10 cellular contexts compared by ENCODE assay signal in genomic region chr14:73462815-73463214, GRCh38. TPM values are rescaled to one million over a fixed set of nuclear protein-coding genes. Genes with fewer than 3 reads are reported as not detected.
A peak's percentile ranks its signal among the peaks of the same experiment; 100 is the strongest.
DNase-seq lines count a peak whose midpoint lies in the region; ATAC-seq and TF ChIP-seq lines count a peak whose summit lies in the region.
"Had no signal": no experiment of that assay in that cellular context is flagged by ENCODE, and none has a peak within 500 bp of the region (broad histone marks: within the 10 kb centered on the region; RNA-seq: fewer than 3 reads in every experiment).

No MANE protein-coding gene starts in this region.

- peaks cover 75% of the 10 kb centered on the region for H3K4me1 ChIP-seq in left ventricle myocardium inferior
- peaks cover 65 to 83% (median 77%) of the 10 kb centered on the region in 4 donors for H3K4me1 ChIP-seq in upper lobe of left lung

- TF ChIP-seq CTCF in left ventricle myocardium inferior (IDR thresholded peaks at IDR 0.05; ENCODE audit: borderline replicate concordance) (no peak), upper lobe of left lung (IDR thresholded peaks at IDR 0.05) (no peak)

- ATAC-seq in left cardiac atrium: no peak
- no peak for ATAC-seq in upper lobe of left lung (ENCODE audit: low FRiP score in 2 of 2)
- no peak for ATAC-seq in sciatic nerve

- no peak for DNase-seq in left ventricle myocardium inferior
- DNase-seq in left cardiac atrium: no peak
- peak; percentile 49 to 55 for DNase-seq in lung microvascular endothelial cell (ENCODE audit: low read depth in 2 of 2)
- DNase-seq in upper lobe of left lung: no peak
- no peak for DNase-seq in NCI-H1417 (lab: John Stamatoyannopoulos, UW)
- no peak for DNase-seq in GM19238 (ENCODE audit: insufficient read length, low spot score)
- no peak for DNase-seq in sciatic nerve (ENCODE audit: low spot score)
- DNase-seq: activated CD4-positive, CD25-positive, alpha-beta regulatory T cell had no signal

- TF ChIP-seq EP300 in upper lobe of left lung (IDR thresholded peaks at IDR 0.05): no peak

- intact Hi-C loops in left ventricle myocardium inferior (cut with micrococcal nuclease) (no loop called here), left cardiac atrium (cut with DNase I) (loop anchor here in 1 of 2 donors (10.0 kb wide), 1 partner anchor 288 kb away; no protein-coding TSS in a partner anchor), sciatic nerve (cut with DNase I) (loop anchor here (10.0 kb wide), 1 partner anchor 168 kb away; no protein-coding TSS in a partner anchor)

- no peaks in the 10 kb centered on the region for H3K36me3 ChIP-seq in left ventricle myocardium inferior
- no peaks in the 10 kb centered on the region for H3K36me3 ChIP-seq in upper lobe of left lung
- H3K36me3 ChIP-seq: MG63 had no signal

- H3K9me3 ChIP-seq in left ventricle myocardium inferior (replicated peaks): no peaks in the 10 kb centered on the region
- no peaks in the 10 kb centered on the region for H3K9me3 ChIP-seq in upper lobe of left lung
- H3K9me3 ChIP-seq: MG63 had no signal

- H3K4me3 ChIP-seq in left ventricle myocardium inferior: peak overlapping the region; percentile 27
- H3K4me3 ChIP-seq in upper lobe of left lung: peak overlapping the region in 1 of 4 donors; percentile 9
- H3K4me3 ChIP-seq: MG63 had no signal

- 35 to 38% methylated on average over 4 of the region's 4 CpGs for WGBS in upper lobe of left lung, 2 donors

- no peak for TF ChIP-seq POLR2A in upper lobe of left lung (IDR thresholded peaks at IDR 0.05)

- H3K27ac ChIP-seq in left ventricle myocardium inferior (replicated peaks) (peak overlapping the region; percentile 85), cingulate gyrus (ENCODE audit: low read depth, low read length) (peak overlapping the region; percentile 44), upper lobe of left lung (peak overlapping the region; percentile 74 to 83 (median 77))

- H3K27me3 ChIP-seq in left ventricle myocardium inferior (ENCODE audit: low read depth) (no peaks in the 10 kb centered on the region), upper lobe of left lung (no peaks in the 10 kb centered on the region)
- H3K27me3 ChIP-seq: MG63 had no signal

RNA-seq across cellular contexts. Expression of gene NUMB, which starts 4.5 kb away (rescaled TPM):
- total RNA-seq in left ventricle myocardium inferior (32.1 TPM), left cardiac atrium (10 to 100 TPM; 40.8 to 53.1 TPM), lung microvascular endothelial cell (46.4 and 51.6 TPM in 2 replicates), upper lobe of left lung (100 to 1,000 TPM in 5 of 6 donors, 10 to 100 TPM in 1; 85.6 to 169 (median 118) TPM), sciatic nerve (119 TPM)

RNA-seq across cellular contexts. Expression of gene RIOX1, which starts 27.9 kb away (rescaled TPM):
- total RNA-seq in left ventricle myocardium inferior (8.1 TPM), left cardiac atrium (1 to 10 TPM; 9.2 to 9.4 TPM), lung microvascular endothelial cell (12.9 and 18.5 TPM in 2 replicates), upper lobe of left lung (10 to 100 TPM in 5 of 6 donors, 1 to 10 TPM in 1; 7.2 to 23.0 (median 13.4) TPM), sciatic nerve (12.7 TPM)

Comparison
In these comparisons a context has a peak if more than half of its experiments do, and no peak if none do; other contexts are left out.
1. DNase-seq: peak in lung microvascular endothelial cell (2 of 2); none in left ventricle myocardium inferior (single experiment), left cardiac atrium (single experiment), upper lobe of left lung (0 of 2), NCI-H1417 (0 of 3), GM19238 (single experiment) and sciatic nerve (single experiment).
2. Peak in every context shown above with its lines, with median percentiles within 50 percentile points of each other: H3K27ac ChIP-seq.